In genomic region chr6:110180228-110181008, GRCh38 we compare ENCODE assay signal across 1 cellular context.
TF ChIP-seq lines count a peak whose summit lies in the region.

TSS of gene CDC40 (plus strand) at chr6:110180427. CDS start at chr6:110180445, 18 bp downstream.

TF ChIP-seq in HepG2, 621 proteins besides CTCF, POLR2A, EP300 and RAD21 (continued from another document and continues in another):
- TF ChIP-seq THAP9 (CRISPR knock-in tag; IDR thresholded peaks at IDR 0.05; ENCODE audit: borderline replicate concordance) (peak; percentile 47; the same call in 1 of the 2 replicates), TBP (CRISPR knock-in tag; IDR thresholded peaks at IDR 0.05) (no peak), SIN3A (IDR thresholded peaks at IDR 0.05; ENCODE audit: borderline replicate concordance, low read depth, low read length) (peak; percentile 88; the same call in 1 of the 2 replicates), ARNTL (CRISPR knock-in tag; IDR thresholded peaks at IDR 0.05) (no peak), HOXA5 (CRISPR knock-in tag; IDR thresholded peaks at IDR 0.05) (peak; percentile 54; the same call in 1 of the 2 replicates), FOXA3 (CRISPR knock-in tag; IDR thresholded peaks at IDR 0.05) (0 out of 2 replicates have a peak, but pooled peaks have one; percentile 21), NFIC (IDR thresholded peaks at IDR 0.05; ENCODE audit: low read length) (peak; percentile 58; the same call in 1 of the 2 replicates), ZBTB25 (CRISPR knock-in tag; IDR thresholded peaks at IDR 0.05) (peak; percentile 78; the same call in 1 of the 2 replicates), ZC3H13 (CRISPR knock-in tag; IDR thresholded peaks at IDR 0.05) (0 out of 2 replicates have a peak, but pooled peaks have one; percentile 10), THAP7 (CRISPR knock-in tag; IDR thresholded peaks at IDR 0.05) (0 out of 2 replicates have a peak, but pooled peaks have one; percentile 40), GATAD2A (CRISPR knock-in tag; IDR thresholded peaks at IDR 0.05) (peak; percentile 26; the same call in 1 of the 2 replicates), HDAC1 (CRISPR knock-in tag; IDR thresholded peaks at IDR 0.05) (peak; percentile 62), POLR2AphosphoS5 (IDR thresholded peaks at IDR 0.05; ENCODE audit: low read depth, low read length) (peak; percentile 85), ZNF124 (CRISPR knock-in tag; IDR thresholded peaks at IDR 0.05) (0 out of 2 replicates have a peak, but pooled peaks have one; percentile 50), ZNF160 (CRISPR knock-in tag; IDR thresholded peaks at IDR 0.05) (0 out of 2 replicates have a peak, but pooled peaks have one; percentile 66), HMGXB4 (CRISPR knock-in tag; IDR thresholded peaks at IDR 0.05; ENCODE audit: borderline replicate concordance in 1 of 2, low read depth in 1 of 2) (peak in 1 of 2 experiments; percentile 74; a peak in 1 of 4 replicates), ZNF292 (CRISPR knock-in tag; IDR thresholded peaks at IDR 0.05; ENCODE audit: borderline replicate concordance, low read depth) (no peak), ZBTB21 (CRISPR knock-in tag; IDR thresholded peaks at IDR 0.05) (peak; percentile 45; the same call in 1 of the 2 replicates), KLF9 (CRISPR knock-in tag; IDR thresholded peaks at IDR 0.05; ENCODE audit: low read depth) (peak; percentile 27; the same call in 1 of the 2 replicates), RNF219 (CRISPR knock-in tag; IDR thresholded peaks at IDR 0.05) (no peak; the same call in 1 of the 2 replicates), IKZF4 (CRISPR knock-in tag; IDR thresholded peaks at IDR 0.05; ENCODE audit: borderline replicate concordance, low read depth, not compliant biosample characterization) (no peak), GFI1 (CRISPR knock-in tag; IDR thresholded peaks at IDR 0.05; ENCODE audit: borderline replicate concordance) (0 out of 2 replicates have a peak, but pooled peaks have one; percentile 46), EEA1 (CRISPR knock-in tag; IDR thresholded peaks at IDR 0.05; ENCODE audit: borderline replicate concordance) (0 out of 2 replicates have a peak, but pooled peaks have one; percentile 47), ZNF350 (CRISPR knock-in tag; IDR thresholded peaks at IDR 0.05; ENCODE audit: borderline replicate concordance, low read depth) (0 out of 2 replicates have a peak, but pooled peaks have one; percentile 7), ZNF34 (CRISPR knock-in tag; IDR thresholded peaks at IDR 0.05; ENCODE audit: borderline replicate concordance) (no peak), AKNA (CRISPR knock-in tag; IDR thresholded peaks at IDR 0.05; ENCODE audit: borderline replicate concordance) (no peak), ZNF550 (CRISPR knock-in tag; IDR thresholded peaks at IDR 0.05; ENCODE audit: borderline replicate concordance) (0 out of 2 replicates have a peak, but pooled peaks have one; percentile 22), SP5 (CRISPR knock-in tag; IDR thresholded peaks at IDR 0.05; ENCODE audit: borderline replicate concordance, low read depth) (0 out of 2 replicates have a peak, but pooled peaks have one; percentile 5), ZNF691 (CRISPR knock-in tag; IDR thresholded peaks at IDR 0.05; ENCODE audit: borderline replicate concordance, low read depth) (0 out of 2 replicates have a peak, but pooled peaks have one; percentile 1), ATF4 (CRISPR knock-in tag; IDR thresholded peaks at IDR 0.05) (peak in 1 of 2 experiments; percentile 8; a peak in 1 of 4 replicates), STAT5B (CRISPR knock-in tag; IDR thresholded peaks at IDR 0.05) (0 out of 2 replicates have a peak, but pooled peaks have one; percentile 28), ARID4A (CRISPR knock-in tag; IDR thresholded peaks at IDR 0.05; ENCODE audit: borderline replicate concordance) (peak; percentile 69; the same call in 1 of the 2 replicates), ZNF788 (CRISPR knock-in tag; IDR thresholded peaks at IDR 0.05; ENCODE audit: borderline replicate concordance) (no peak), ETV6 (CRISPR knock-in tag; conservative IDR thresholded peaks at IDR 0.05) (0 out of 2 replicates have a peak, but pooled peaks have one; percentile 25), ZNF619 (CRISPR knock-in tag; IDR thresholded peaks at IDR 0.05) (no peak), ZBTB3 (CRISPR knock-in tag; IDR thresholded peaks at IDR 0.05; ENCODE audit: borderline replicate concordance, low read depth) (0 out of 2 replicates have a peak, but pooled peaks have one; percentile 17)
